1 cellular context compared by ENCODE assay signal in the genomic region with DNA sequence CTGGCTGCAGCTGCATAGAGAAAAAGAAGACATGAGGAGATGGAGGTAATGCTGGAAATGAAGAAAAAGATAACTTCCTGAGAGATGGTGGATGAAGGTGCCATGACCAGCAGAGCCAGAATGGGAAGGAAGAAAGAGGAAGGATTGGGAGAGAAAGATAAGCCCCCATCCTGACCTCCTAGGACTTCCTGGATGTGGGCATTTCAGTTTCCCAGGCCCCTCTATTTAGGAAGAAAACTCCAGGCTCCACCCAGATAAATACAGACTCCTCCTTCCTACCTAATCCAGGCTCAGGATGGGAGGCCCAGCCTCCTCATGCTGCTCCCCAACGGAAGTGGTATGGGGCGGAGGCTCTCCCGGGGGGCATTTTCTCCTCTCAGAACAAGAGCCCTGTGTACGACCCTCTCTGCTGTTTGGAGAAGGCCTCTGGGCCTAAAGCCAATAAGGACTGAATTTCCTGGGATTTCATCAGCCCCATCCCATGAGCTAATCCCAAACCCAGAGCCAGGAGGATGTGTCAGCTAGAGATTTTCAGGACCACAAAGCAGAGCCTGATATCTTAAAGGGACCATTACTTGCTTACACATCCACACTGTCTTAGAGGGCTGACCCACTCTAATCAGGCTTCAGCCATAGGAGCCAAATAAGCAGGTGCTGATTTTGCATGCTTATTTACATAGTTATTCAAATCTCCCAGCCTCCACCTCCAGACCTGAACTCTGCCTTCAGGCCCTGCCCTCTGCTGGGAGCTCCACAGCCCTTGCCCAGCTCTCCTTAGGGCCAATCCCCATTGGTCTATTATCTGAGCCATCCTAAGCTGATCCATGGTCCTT.
TF ChIP-seq lines count a peak whose summit lies in the region.

No MANE protein-coding gene starts in this region.

TF ChIP-seq in SK-N-SH treated with all-trans-retinoic acid at 6 μM for 48 hours, 23 proteins besides CTCF, POLR2A, EP300 and RAD21 (continued from another document):
- TF ChIP-seq, protein P1, sequence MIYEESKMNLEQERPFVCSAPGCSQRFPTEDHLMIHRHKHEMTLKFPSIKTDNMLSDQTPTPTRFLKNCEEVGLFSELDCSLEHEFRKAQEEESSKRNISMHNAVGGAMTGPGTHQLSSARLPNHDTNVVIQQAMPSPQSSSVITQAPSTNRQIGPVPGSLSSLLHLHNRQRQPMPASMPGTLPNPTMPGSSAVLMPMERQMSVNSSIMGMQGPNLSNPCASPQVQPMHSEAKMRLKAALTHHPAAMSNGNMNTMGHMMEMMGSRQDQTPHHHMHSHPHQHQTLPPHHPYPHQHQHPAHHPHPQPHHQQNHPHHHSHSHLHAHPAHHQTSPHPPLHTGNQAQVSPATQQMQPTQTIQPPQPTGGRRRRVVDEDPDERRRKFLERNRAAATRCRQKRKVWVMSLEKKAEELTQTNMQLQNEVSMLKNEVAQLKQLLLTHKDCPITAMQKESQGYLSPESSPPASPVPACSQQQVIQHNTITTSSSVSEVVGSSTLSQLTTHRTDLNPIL (CRISPR knock-in tag; IDR thresholded peaks at IDR 0.05; ENCODE audit: low read depth) = no peak
- TF ChIP-seq PPARA (CRISPR knock-in tag; IDR thresholded peaks at IDR 0.05; ENCODE audit: borderline replicate concordance) = no peak
- TF ChIP-seq BACH2 (CRISPR knock-in tag; IDR thresholded peaks at IDR 0.05; ENCODE audit: borderline replicate concordance) = no peak
- TF ChIP-seq GLIS3 (CRISPR knock-in tag; IDR thresholded peaks at IDR 0.05) = no peak
- no peak for TF ChIP-seq ZNF70 (CRISPR knock-in tag; IDR thresholded peaks at IDR 0.05)
- TF ChIP-seq ZFP30 (CRISPR knock-in tag; IDR thresholded peaks at IDR 0.05) = no peak
- TF ChIP-seq ISL1 (CRISPR knock-in tag; IDR thresholded peaks at IDR 0.05) = no peak
- TF ChIP-seq, protein P2, sequence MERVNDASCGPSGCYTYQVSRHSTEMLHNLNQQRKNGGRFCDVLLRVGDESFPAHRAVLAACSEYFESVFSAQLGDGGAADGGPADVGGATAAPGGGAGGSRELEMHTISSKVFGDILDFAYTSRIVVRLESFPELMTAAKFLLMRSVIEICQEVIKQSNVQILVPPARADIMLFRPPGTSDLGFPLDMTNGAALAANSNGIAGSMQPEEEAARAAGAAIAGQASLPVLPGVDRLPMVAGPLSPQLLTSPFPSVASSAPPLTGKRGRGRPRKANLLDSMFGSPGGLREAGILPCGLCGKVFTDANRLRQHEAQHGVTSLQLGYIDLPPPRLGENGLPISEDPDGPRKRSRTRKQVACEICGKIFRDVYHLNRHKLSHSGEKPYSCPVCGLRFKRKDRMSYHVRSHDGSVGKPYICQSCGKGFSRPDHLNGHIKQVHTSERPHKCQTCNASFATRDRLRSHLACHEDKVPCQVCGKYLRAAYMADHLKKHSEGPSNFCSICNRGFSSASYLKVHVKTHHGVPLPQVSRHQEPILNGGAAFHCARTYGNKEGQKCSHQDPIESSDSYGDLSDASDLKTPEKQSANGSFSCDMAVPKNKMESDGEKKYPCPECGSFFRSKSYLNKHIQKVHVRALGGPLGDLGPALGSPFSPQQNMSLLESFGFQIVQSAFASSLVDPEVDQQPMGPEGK (CRISPR knock-in tag; IDR thresholded peaks at IDR 0.05; ENCODE audit: borderline replicate concordance) = no peak
